Comparison of ENCODE assay signal across 15 cellular contexts in the genomic region with DNA sequence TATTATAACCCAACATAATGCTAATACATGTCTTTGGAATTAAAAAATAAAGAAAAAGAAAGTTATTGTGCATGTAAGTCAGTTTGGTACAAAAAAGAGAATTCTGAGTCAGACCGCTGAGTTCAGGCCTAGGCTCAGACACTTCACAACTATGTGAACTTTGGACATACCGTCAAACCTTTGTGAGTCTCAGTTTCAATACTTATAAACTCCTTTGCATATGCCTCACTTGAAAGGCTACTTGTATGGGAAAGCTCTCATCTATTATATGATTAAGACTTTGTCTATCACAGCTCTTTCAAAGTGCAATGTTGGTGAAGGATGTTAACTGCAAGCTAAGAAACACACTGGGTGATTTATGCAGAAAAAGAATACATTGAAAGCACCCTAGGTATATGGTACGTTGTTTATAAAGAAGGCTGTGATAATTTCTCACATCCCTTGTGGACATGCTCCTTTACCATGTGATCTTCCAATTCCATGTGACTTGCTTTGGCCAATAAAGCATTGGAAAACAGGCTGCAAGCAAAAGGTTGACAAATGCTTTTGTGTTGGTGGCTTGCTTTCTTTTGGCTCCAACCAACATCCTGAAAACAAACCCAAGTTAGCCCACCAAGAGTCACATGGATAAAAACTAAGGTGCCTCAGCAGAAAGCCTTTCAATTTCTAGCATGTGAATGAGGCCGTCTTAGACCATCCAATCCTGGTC. TPM values are rescaled to one million over a fixed set of nuclear protein-coding genes. Genes with fewer than 3 reads are reported as not detected.
DNase-seq lines count a peak whose midpoint lies in the region; ATAC-seq and TF ChIP-seq lines count a peak whose summit lies in the region.
"Had no signal": no experiment of that assay in that cellular context is flagged by ENCODE, and none has a peak within 500 bp of the region (broad histone marks: within the 10 kb centered on the region; RNA-seq: fewer than 3 reads in every experiment).

No MANE protein-coding gene starts in this region.

- H3K27ac Mint-ChIP-seq in endothelial cell (ENCODE audit: unreplicated experiment) = no peak overlapping the region
- H3K27ac Mint-ChIP-seq in naive thymus-derived CD8-positive, alpha-beta T cell = no peak overlapping the region
- H3K27ac Mint-ChIP-seq: progenitor cell of endocrine pancreas; T-helper 2 cell treated with Interferon-gamma antibody and Interleukin-4, amounts not matched to agents 5 μg/mL and 100 μg/mL, for 36 hours had no signal

- no peak overlapping the region for H3K9ac ChIP-seq in PC-3 (ENCODE audit: low read length)
- H3K9ac ChIP-seq: BLaER1 treated with 17β-estradiol and CSF1 and Interleukin-3, amounts not matched to agents 10 nM and 100 nM had no signal

- no peaks in the 10 kb centered on the region for H3F3A ChIP-seq in PC-3 (ENCODE audit: low read length, unreplicated experiment)

- no peaks in the 10 kb centered on the region for H3K9me3 Mint-ChIP-seq in endothelial cell (ENCODE audit: unreplicated experiment)
- H3K9me3 Mint-ChIP-seq in naive thymus-derived CD8-positive, alpha-beta T cell = no peaks in the 10 kb centered on the region
- H3K9me3 Mint-ChIP-seq: T-helper 2 cell treated with Interferon-gamma antibody and Interleukin-4, amounts not matched to agents 5 μg/mL and 100 μg/mL, for 36 hours had no signal

- no peaks in the 10 kb centered on the region for H3K4me1 ChIP-seq in PC-3 (ENCODE audit: insufficient read depth, low read length)
- H3K4me1 ChIP-seq: BLaER1 treated with 17β-estradiol and CSF1 and Interleukin-3, amounts not matched to agents 10 nM and 100 nM; heart right ventricle had no signal

- DNase-seq in HuH-7 (ENCODE audit: low spot score) = peak; percentile 6
- no peak for DNase-seq in endothelial cell (ENCODE audit: low spot score)
- DNase-seq in naive thymus-derived CD8-positive, alpha-beta T cell = no peak
- DNase-seq in PC-3 = no peak
- DNase-seq: heart right ventricle, mammary epithelial cell, NCI-H2081 treated with DMSO at 0.1 percent for 48 hours had no signal

- H3K4me3 Mint-ChIP-seq in endothelial cell (ENCODE audit: unreplicated experiment) = no peak overlapping the region
- H3K4me3 Mint-ChIP-seq in naive thymus-derived CD8-positive, alpha-beta T cell = no peak overlapping the region
- H3K4me3 Mint-ChIP-seq: T-helper 2 cell treated with Interferon-gamma antibody and Interleukin-4, amounts not matched to agents 5 μg/mL and 100 μg/mL, for 36 hours had no signal

- POLR2A ChIA-PET in naive thymus-derived CD8-positive, alpha-beta T cell (lab: Charles Lee) = no interaction called here
- POLR2A ChIA-PET in PC-3 (lab: Charles Lee; ENCODE audit: unreplicated experiment) = interaction anchor here (0.6 kb wide), 1 partner anchor 469 kb away, joined by 6 read pairs; no protein-coding TSS in a partner anchor

- H3K36me3 ChIP-seq in PC-3 (ENCODE audit: low read depth, low read length) = peaks cover 40% of the 10 kb centered on the region

- H2AFZ ChIP-seq in PC-3 (ENCODE audit: low read length) = no peak overlapping the region

- H3K27ac ChIP-seq in PC-3 (ENCODE audit: low read length) = no peak overlapping the region
- H3K27ac ChIP-seq: BLaER1 treated with 17β-estradiol and CSF1 and Interleukin-3, amounts not matched to agents 10 nM and 100 nM; heart right ventricle had no signal

- H3K4me3 ChIP-seq in PC-3 (ENCODE audit: low read length) = no peak overlapping the region
- H3K4me3 ChIP-seq: BLaER1 treated with 17β-estradiol and CSF1 and Interleukin-3, amounts not matched to agents 10 nM and 100 nM; heart right ventricle had no signal

- no peaks in the 10 kb centered on the region for H3K9me3 ChIP-seq in PC-3 (ENCODE audit: low read length)
- H3K9me3 ChIP-seq: BLaER1 treated with 17β-estradiol and CSF1 and Interleukin-3, amounts not matched to agents 10 nM and 100 nM; heart right ventricle had no signal

- intact Hi-C loops in PC-3 (cut with micrococcal nuclease) = no loop called here

- no peaks in the 10 kb centered on the region for H3K79me2 ChIP-seq in PC-3 (ENCODE audit: low read length)

- H3K27me3 ChIP-seq in PC-3 (ENCODE audit: low read length) = no peaks in the 10 kb centered on the region
- H3K27me3 ChIP-seq: BLaER1 treated with 17β-estradiol and CSF1 and Interleukin-3, amounts not matched to agents 10 nM and 100 nM; heart right ventricle had no signal

- H3K27me3 Mint-ChIP-seq in endothelial cell (ENCODE audit: unreplicated experiment) = no peaks in the 10 kb centered on the region
- H3K27me3 Mint-ChIP-seq in naive thymus-derived CD8-positive, alpha-beta T cell = no peaks in the 10 kb centered on the region
- H3K27me3 Mint-ChIP-seq: progenitor cell of endocrine pancreas had no signal

- ATAC-seq in GM18505 (IDR thresholded peaks at IDR 0.05; ENCODE audit: unreplicated experiment) (peak; percentile 82), GM19438 (IDR thresholded peaks at IDR 0.05; ENCODE audit: low read depth, unreplicated experiment) (peak; percentile 64), HG02884 (IDR thresholded peaks at IDR 0.05; ENCODE audit: unreplicated experiment) (peak; percentile 90), HG02840 (IDR thresholded peaks at IDR 0.05; ENCODE audit: low FRiP score, unreplicated experiment) (no peak), PC-3 (no peak)
- no peak for ATAC-seq in naive thymus-derived CD8-positive, alpha-beta T cell
- ATAC-seq: heart right ventricle, Panc1 had no signal

- no peaks in the 10 kb centered on the region for H3K36me3 Mint-ChIP-seq in endothelial cell (ENCODE audit: low read depth, unreplicated experiment)
- peaks cover 0 to 52% (median 24%) of the 10 kb centered on the region in 3 donors for H3K36me3 Mint-ChIP-seq in naive thymus-derived CD8-positive, alpha-beta T cell

- no peak for TF ChIP-seq POLR2A in GM18505 (IDR thresholded peaks at IDR 0.05; ENCODE audit: borderline replicate concordance, extremely low read depth, insufficient read depth, insufficient read length)

- H3K4me2 ChIP-seq in PC-3 (ENCODE audit: low read length) = no peak overlapping the region
- H3K4me2 ChIP-seq: BLaER1 treated with 17β-estradiol and CSF1 and Interleukin-3, amounts not matched to agents 10 nM and 100 nM had no signal

- no peaks in the 10 kb centered on the region for H4K20me1 ChIP-seq in PC-3 (ENCODE audit: low read length)
- H4K20me1 ChIP-seq: BLaER1 treated with 17β-estradiol and CSF1 and Interleukin-3, amounts not matched to agents 10 nM and 100 nM had no signal

- no peak for TF ChIP-seq CTCF in endothelial cell (IDR thresholded peaks at IDR 0.05; ENCODE audit: unreplicated experiment)
- no peak for TF ChIP-seq CTCF in PC-3 (conservative IDR thresholded peaks at IDR 0.05; ENCODE audit: low read depth, low read length)

- CTCF ChIA-PET in PC-3 (lab: Charles Lee) = no interaction called here

- H3K4me1 Mint-ChIP-seq in endothelial cell (ENCODE audit: unreplicated experiment) = no peaks in the 10 kb centered on the region
- peaks cover 0 to 2% (median 0%) of the 10 kb centered on the region in 4 donors for H3K4me1 Mint-ChIP-seq in naive thymus-derived CD8-positive, alpha-beta T cell

- BruUV-seq in PC-3 (replicated peaks; lab: Mats Ljungman, UMichigan) = no TSS peak

- H3K9me2 ChIP-seq in PC-3 (replicated peaks; ENCODE audit: low read length) = no peaks in the 10 kb centered on the region

RNA-seq across cellular contexts. Expression of a gene that starts 49.6 kb away (rescaled TPM):
- total RNA-seq in endothelial cell (ENCODE audit: unreplicated experiment) = 8.9 TPM
- 1 to 10 TPM; 8.1 TPM for total RNA-seq in naive thymus-derived CD8-positive, alpha-beta T cell
- polyA plus RNA-seq in naive thymus-derived CD8-positive, alpha-beta T cell = 1 to 10 TPM; 6.2 to 7.6 (median 7.3) TPM
- total RNA-seq in PC-3 (2014; rRNA removed) = 25.3 and 28.3 TPM in 2 replicates

RNA-seq across cellular contexts. Expression of a gene that starts 49.8 kb away (rescaled TPM):
- total RNA-seq in endothelial cell (ENCODE audit: unreplicated experiment) (11.6 TPM), PC-3 (2014; rRNA removed) (57.9 and 65.0 TPM in 2 replicates)
- total RNA-seq in naive thymus-derived CD8-positive, alpha-beta T cell = under 1 TPM; 0.19 to 0.60 TPM
- under 1 TPM; 0.11 to 0.62 (median 0.34) TPM for polyA plus RNA-seq in naive thymus-derived CD8-positive, alpha-beta T cell

Comparison
In these comparisons a context has a peak if more than half of its experiments do, and no peak if none do; other contexts are left out.
1. ATAC-seq: peak in GM18505 (single experiment), GM19438 (single experiment) and HG02884 (single experiment); none in HG02840 (single experiment), naive thymus-derived CD8-positive, alpha-beta T cell (0 of 2) and PC-3 (single experiment).